In genomic region chr2:60281730-60282129, GRCh38 we compare ENCODE assay signal across 35 cellular contexts.
"Had no signal": no experiment of that assay in that cellular context is flagged by ENCODE, and none has a peak within 500 bp of the region (broad histone marks: within the 10 kb centered on the region; RNA-seq: fewer than 3 reads in every experiment).

No MANE protein-coding gene starts in this region.

- H3K27me3 ChIP-seq: MG63 had no signal

- H3K36me3 ChIP-seq: MG63 had no signal

- H3K27ac ChIP-seq: KMS-11 had no signal

- H3K4me2 ChIP-seq: KMS-11 had no signal

- DNase-seq: Karpas-422, KG1, MG63, MM.1S, MV-4-11, NCI-H1048, NCI-H1092, NCI-H1092 treated with DMSO at 0.1 percent for 48 hours, NCI-H1105, NCI-H1105 treated with DMSO at 0.1 percent for 48 hours, NCI-H1417, NCI-H1417 treated with DMSO at 0.1 percent for 48 hours, NCI-H1436, NCI-H1436 treated with DMSO at 0.1 percent for 48 hours, NCI-H146, NCI-H1694, NCI-H1694 treated with DMSO at 0.1 percent for 48 hours, NCI-H187, NCI-H187 treated with DMSO at 0.1 percent for 48 hours, NCI-H1930, NCI-H2029, NCI-H2029 treated with DMSO at 0.1 percent for 48 hours, NCI-H2081, NCI-H2081 treated with DMSO at 0.1 percent for 48 hours, NCI-H2107, NCI-H2171, NCI-H2171 treated with DMSO at 0.1 percent for 48 hours, NCI-H2227 treated with DMSO at 0.1 percent for 48 hours, NCI-H226, NCI-H345, NCI-H446, NCI-H446 treated with DMSO at 0.1 percent for 48 hours, NCI-H510A, NCI-H510A treated with DMSO at 0.1 percent for 48 hours had no signal

- H3K9ac ChIP-seq: KMS-11 had no signal

- H3K9me3 ChIP-seq: MG63 had no signal

- H3K4me3 ChIP-seq: MG63 had no signal
